ENCODE assay signal across 7 cellular contexts in the genomic region with DNA sequence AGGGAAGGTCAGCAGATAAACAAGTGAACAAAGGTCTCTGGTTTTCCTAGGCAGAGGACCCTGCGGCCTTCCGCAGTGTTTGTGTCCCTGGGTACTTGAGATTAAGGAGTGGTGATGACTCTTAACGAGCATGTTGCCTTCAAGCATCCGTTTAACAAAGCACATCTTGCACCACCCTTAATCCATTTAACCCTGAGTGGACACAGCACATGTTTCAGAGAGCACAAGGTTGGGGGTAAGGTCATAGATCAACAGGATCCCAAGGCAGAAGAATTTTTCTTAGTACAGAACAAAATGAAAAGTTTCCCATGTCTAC.
A peak's percentile ranks its signal among the peaks of the same experiment; 100 is the strongest.
DNase-seq lines count a peak whose midpoint lies in the region; ATAC-seq and TF ChIP-seq lines count a peak whose summit lies in the region.
"Not testable (repeated sequence)": the region's sequence is repeated elsewhere in the genome, so short reads cannot be mapped to it uniquely, and the experiment has no call there.

No MANE protein-coding gene starts in this region.

- H3K9me3 Mint-ChIP-seq in Calu3 (ENCODE audit: low read depth, unreplicated experiment); T-helper 2 cell treated with Interferon-gamma antibody and Interleukin-4, amounts not matched to agents 5 μg/mL and 100 μg/mL, for 36 hours; activated CD8-positive, alpha-beta memory T cell treated with anti-CD3 and anti-CD28 coated beads, Interleukin-2, amount 10 ng/mL, durations not matched to agents 7 days and 5 days (ENCODE audit: low read depth); activated naive CD4-positive, alpha-beta T cell treated with anti-CD3 and anti-CD28 coated beads, Interleukin-2, amount 50 U/mL, for 24 hours; endothelial cell (ENCODE audit: unreplicated experiment); stimulated activated naive CD8-positive, alpha-beta T cell treated with anti-CD3 and anti-CD28 coated beads, Interleukin-15, Interleukin-2, amounts not matched to agents 100 ng/mL and 50 ng/mL, for 24 hours: not testable (repeated sequence)
- peaks cover 0 to 21% (median 2%) of the 10 kb centered on the region in 7 donors for H3K9me3 Mint-ChIP-seq in naive B cell

- H3K4me1 Mint-ChIP-seq in Calu3 (ENCODE audit: low read depth, unreplicated experiment): peaks cover 25% of the 10 kb centered on the region
- H3K4me1 Mint-ChIP-seq in T-helper 2 cell treated with Interferon-gamma antibody and Interleukin-4, amounts not matched to agents 5 μg/mL and 100 μg/mL, for 36 hours (ENCODE audit: low read depth): peaks cover 19% of the 10 kb centered on the region
- peaks cover 14% of the 10 kb centered on the region for H3K4me1 Mint-ChIP-seq in activated CD8-positive, alpha-beta memory T cell treated with anti-CD3 and anti-CD28 coated beads, Interleukin-2, amount 10 ng/mL, durations not matched to agents 7 days and 5 days
- H3K4me1 Mint-ChIP-seq in activated naive CD4-positive, alpha-beta T cell treated with anti-CD3 and anti-CD28 coated beads, Interleukin-2, amount 50 U/mL, for 24 hours: peaks cover 22% of the 10 kb centered on the region
- not testable (repeated sequence) for H3K4me1 Mint-ChIP-seq in endothelial cell (ENCODE audit: unreplicated experiment)
- H3K4me1 Mint-ChIP-seq in naive B cell: peaks cover 12 to 40% (median 23%) of the 10 kb centered on the region in 3 donors
- peaks cover 18% of the 10 kb centered on the region for H3K4me1 Mint-ChIP-seq in stimulated activated naive CD8-positive, alpha-beta T cell treated with anti-CD3 and anti-CD28 coated beads, Interleukin-15, Interleukin-2, amounts not matched to agents 100 ng/mL and 50 ng/mL, for 24 hours (ENCODE audit: low read depth)

- intact Hi-C loops in Calu3 (cut with micrococcal nuclease; ENCODE audit: unreplicated experiment): not testable (repeated sequence)

- BruUV-seq in Calu3 (replicated peaks; lab: Mats Ljungman, UMichigan): not testable (repeated sequence)

- not testable (repeated sequence) for TF ChIP-seq CTCF in Calu3 (IDR thresholded peaks at IDR 0.05; ENCODE audit: unreplicated experiment); endothelial cell (IDR thresholded peaks at IDR 0.05; ENCODE audit: unreplicated experiment)

- not testable (repeated sequence) for DNase-seq in Calu3; T-helper 2 cell treated with Interferon-gamma antibody and Interleukin-4, amounts not matched to agents 5 μg/mL and 100 μg/mL, for 36 hours (ENCODE audit: low spot score); activated CD8-positive, alpha-beta memory T cell treated with anti-CD3 and anti-CD28 coated beads, Interleukin-2, amount 10 ng/mL, durations not matched to agents 7 days and 5 days; endothelial cell (ENCODE audit: low spot score); naive B cell

- ATAC-seq in activated CD8-positive, alpha-beta memory T cell treated with anti-CD3 and anti-CD28 coated beads, Interleukin-2, amount 10 ng/mL, durations not matched to agents 7 days and 5 days; naive B cell (ENCODE audit: low read depth in 2 of 2): not testable (repeated sequence)

- H3K27ac Mint-ChIP-seq in Calu3 (ENCODE audit: unreplicated experiment): peak overlapping the region; percentile 70
- peak overlapping the region; percentile 72 for H3K27ac Mint-ChIP-seq in T-helper 2 cell treated with Interferon-gamma antibody and Interleukin-4, amounts not matched to agents 5 μg/mL and 100 μg/mL, for 36 hours
- H3K27ac Mint-ChIP-seq in activated CD8-positive, alpha-beta memory T cell treated with anti-CD3 and anti-CD28 coated beads, Interleukin-2, amount 10 ng/mL, durations not matched to agents 7 days and 5 days; endothelial cell (ENCODE audit: unreplicated experiment): not testable (repeated sequence)
- H3K27ac Mint-ChIP-seq in activated naive CD4-positive, alpha-beta T cell treated with anti-CD3 and anti-CD28 coated beads, Interleukin-2, amount 50 U/mL, for 24 hours: peak overlapping the region; percentile 72
- H3K27ac Mint-ChIP-seq in naive B cell: peak overlapping the region in 3 of 6 donors; percentile 76 to 92 (median 87)
- peak overlapping the region; percentile 26 for H3K27ac Mint-ChIP-seq in stimulated activated naive CD8-positive, alpha-beta T cell treated with anti-CD3 and anti-CD28 coated beads, Interleukin-15, Interleukin-2, amounts not matched to agents 100 ng/mL and 50 ng/mL, for 24 hours

- not testable (repeated sequence) for H3K27me3 Mint-ChIP-seq in Calu3 (ENCODE audit: unreplicated experiment); T-helper 2 cell treated with Interferon-gamma antibody and Interleukin-4, amounts not matched to agents 5 μg/mL and 100 μg/mL, for 36 hours (ENCODE audit: low read depth); activated CD8-positive, alpha-beta memory T cell treated with anti-CD3 and anti-CD28 coated beads, Interleukin-2, amount 10 ng/mL, durations not matched to agents 7 days and 5 days; activated naive CD4-positive, alpha-beta T cell treated with anti-CD3 and anti-CD28 coated beads, Interleukin-2, amount 50 U/mL, for 24 hours; endothelial cell (ENCODE audit: unreplicated experiment); stimulated activated naive CD8-positive, alpha-beta T cell treated with anti-CD3 and anti-CD28 coated beads, Interleukin-15, Interleukin-2, amounts not matched to agents 100 ng/mL and 50 ng/mL, for 24 hours
- H3K27me3 Mint-ChIP-seq in naive B cell: peaks cover 2 to 18% (median 13%) of the 10 kb centered on the region in 3 donors

- peak overlapping the region; percentile 70 for H3K4me3 Mint-ChIP-seq in Calu3 (ENCODE audit: low read depth, unreplicated experiment)
- H3K4me3 Mint-ChIP-seq in T-helper 2 cell treated with Interferon-gamma antibody and Interleukin-4, amounts not matched to agents 5 μg/mL and 100 μg/mL, for 36 hours: peak overlapping the region; percentile 75
- peak overlapping the region; percentile 79 for H3K4me3 Mint-ChIP-seq in activated CD8-positive, alpha-beta memory T cell treated with anti-CD3 and anti-CD28 coated beads, Interleukin-2, amount 10 ng/mL, durations not matched to agents 7 days and 5 days
- peak overlapping the region; percentile 77 for H3K4me3 Mint-ChIP-seq in activated naive CD4-positive, alpha-beta T cell treated with anti-CD3 and anti-CD28 coated beads, Interleukin-2, amount 50 U/mL, for 24 hours
- peak overlapping the region; percentile 12 for H3K4me3 Mint-ChIP-seq in endothelial cell (ENCODE audit: unreplicated experiment)
- H3K4me3 Mint-ChIP-seq in naive B cell: peak overlapping the region in 7 of 8 donors; percentile 6 to 91 (median 72)
- peak overlapping the region; percentile 63 for H3K4me3 Mint-ChIP-seq in stimulated activated naive CD8-positive, alpha-beta T cell treated with anti-CD3 and anti-CD28 coated beads, Interleukin-15, Interleukin-2, amounts not matched to agents 100 ng/mL and 50 ng/mL, for 24 hours

- CTCF ChIA-PET in Calu3 (lab: Charles Lee); activated CD8-positive, alpha-beta memory T cell treated with anti-CD3 and anti-CD28 coated beads, Interleukin-2, amount 10 ng/mL, durations not matched to agents 7 days and 5 days (lab: Charles Lee): not testable (repeated sequence)

- peaks cover 15% of the 10 kb centered on the region for H3K36me3 Mint-ChIP-seq in Calu3 (ENCODE audit: insufficient read depth, unreplicated experiment)
- not testable (repeated sequence) for H3K36me3 Mint-ChIP-seq in T-helper 2 cell treated with Interferon-gamma antibody and Interleukin-4, amounts not matched to agents 5 μg/mL and 100 μg/mL, for 36 hours (ENCODE audit: low read depth); activated CD8-positive, alpha-beta memory T cell treated with anti-CD3 and anti-CD28 coated beads, Interleukin-2, amount 10 ng/mL, durations not matched to agents 7 days and 5 days; activated naive CD4-positive, alpha-beta T cell treated with anti-CD3 and anti-CD28 coated beads, Interleukin-2, amount 50 U/mL, for 24 hours; endothelial cell (ENCODE audit: low read depth, unreplicated experiment); naive B cell; stimulated activated naive CD8-positive, alpha-beta T cell treated with anti-CD3 and anti-CD28 coated beads, Interleukin-15, Interleukin-2, amounts not matched to agents 100 ng/mL and 50 ng/mL, for 24 hours (ENCODE audit: low read depth)

Comparison
In these comparisons a context has a peak if more than half of its experiments do, and no peak if none do; other contexts are left out.
1. H3K4me3 Mint-ChIP-seq: peak in every context shown above with its lines; median percentile 79 in activated CD8-positive, alpha-beta memory T cell treated with anti-CD3 and anti-CD28 coated beads, Interleukin-2, amount 10 ng/mL, durations not matched to agents 7 days and 5 days; 77 in activated naive CD4-positive, alpha-beta T cell treated with anti-CD3 and anti-CD28 coated beads, Interleukin-2, amount 50 U/mL, for 24 hours; 75 in T-helper 2 cell treated with Interferon-gamma antibody and Interleukin-4, amounts not matched to agents 5 μg/mL and 100 μg/mL, for 36 hours; 72 in naive B cell; 70 in Calu3; 63 in stimulated activated naive CD8-positive, alpha-beta T cell treated with anti-CD3 and anti-CD28 coated beads, Interleukin-15, Interleukin-2, amounts not matched to agents 100 ng/mL and 50 ng/mL, for 24 hours; 12 in endothelial cell.